ENCODE assay signal across 11 cellular contexts in the genomic region with DNA sequence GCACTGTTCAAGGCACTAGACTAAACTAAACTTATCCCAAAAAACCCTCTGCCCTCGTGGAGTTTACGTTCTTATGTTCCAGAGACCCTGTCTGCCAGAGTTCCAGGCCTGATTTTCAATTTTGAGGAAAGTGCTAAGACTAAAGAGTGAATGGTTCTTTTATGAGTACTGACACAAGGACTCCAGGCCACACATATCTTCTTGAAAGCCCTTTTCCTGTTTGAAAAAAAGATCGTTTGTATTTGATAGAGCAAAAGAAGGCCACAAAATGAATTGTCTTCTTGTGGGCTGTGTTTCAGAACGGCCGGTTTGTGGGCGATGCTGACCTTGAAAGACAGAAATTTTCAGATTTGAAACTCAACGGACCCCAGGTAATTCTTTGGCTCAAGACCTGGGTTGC. TPM values are rescaled to one million over a fixed set of nuclear protein-coding genes. Genes with fewer than 3 reads are reported as not detected.
A peak's percentile ranks its signal among the peaks of the same experiment; 100 is the strongest.
DNase-seq lines count a peak whose midpoint lies in the region; ATAC-seq and TF ChIP-seq lines count a peak whose summit lies in the region.
"Had no signal": no experiment of that assay in that cellular context is flagged by ENCODE, and none has a peak within 500 bp of the region (broad histone marks: within the 10 kb centered on the region; RNA-seq: fewer than 3 reads in every experiment).

No MANE protein-coding gene starts in this region.

- no peak for TF ChIP-seq POLR2A in esophagus squamous epithelium (IDR thresholded peaks at IDR 0.05)

- H3K4me3 Mint-ChIP-seq in activated CD4-positive, alpha-beta T cell treated with anti-CD3 and anti-CD28 coated beads for 36 hours: no peak overlapping the region
- no peak overlapping the region for H3K4me3 Mint-ChIP-seq in WTC11
- H3K4me3 Mint-ChIP-seq in stimulated activated naive B cell treated with anti-CD40 and anti-IgM and Interleukin-4, amounts not matched to agents 10 μg/mL and 1 μg/mL and 100 μg/mL, for 72 hours: no peak overlapping the region

- TF ChIP-seq CTCF in WTC11 (IDR thresholded peaks at IDR 0.05) (no peak), esophagus squamous epithelium (IDR thresholded peaks at IDR 0.05) (no peak)

- H3K4me3 ChIP-seq in esophagus squamous epithelium: no peak overlapping the region

- peak overlapping the region; percentile 52 to 92 (median 82) for H3K27ac ChIP-seq in esophagus squamous epithelium
- H3K27ac ChIP-seq: brain microvascular endothelial cell had no signal

- peaks cover 38% of the 10 kb centered on the region for H3K4me1 Mint-ChIP-seq in activated CD4-positive, alpha-beta T cell treated with anti-CD3 and anti-CD28 coated beads for 36 hours
- peaks cover 31% of the 10 kb centered on the region for H3K4me1 Mint-ChIP-seq in WTC11
- H3K4me1 Mint-ChIP-seq in stimulated activated naive B cell treated with anti-CD40 and anti-IgM and Interleukin-4, amounts not matched to agents 10 μg/mL and 1 μg/mL and 100 μg/mL, for 72 hours: peaks cover 32 to 65% of the 10 kb centered on the region in 2 donors

- no peak for ATAC-seq in activated CD4-positive, alpha-beta T cell treated with anti-CD3 and anti-CD28 coated beads for 36 hours
- no peak for ATAC-seq in WTC11
- ATAC-seq in stimulated activated naive B cell treated with anti-CD40 and anti-IgM and Interleukin-4, amounts not matched to agents 10 μg/mL and 1 μg/mL and 100 μg/mL, for 72 hours (replicated peaks): no peak
- no peak for ATAC-seq in GM19351 (IDR thresholded peaks at IDR 0.05; ENCODE audit: unreplicated experiment)

- peaks cover 21 to 96% (median 55%) of the 10 kb centered on the region in 3 donors for H3K4me1 ChIP-seq in esophagus squamous epithelium

- H3K27me3 Mint-ChIP-seq in activated CD4-positive, alpha-beta T cell treated with anti-CD3 and anti-CD28 coated beads for 36 hours: no peaks in the 10 kb centered on the region
- no peaks in the 10 kb centered on the region for H3K27me3 Mint-ChIP-seq in WTC11 (ENCODE audit: low read depth)
- H3K27me3 Mint-ChIP-seq in stimulated activated naive B cell treated with anti-CD40 and anti-IgM and Interleukin-4, amounts not matched to agents 10 μg/mL and 1 μg/mL and 100 μg/mL, for 72 hours: no peaks in the 10 kb centered on the region

- POLR2A ChIA-PET in activated CD4-positive, alpha-beta T cell treated with anti-CD3 and anti-CD28 coated beads for 36 hours (lab: Charles Lee): no interaction called here
- POLR2A ChIA-PET in WTC11 (lab: Charles Lee): no interaction called here

- no peaks in the 10 kb centered on the region for H3K9me3 Mint-ChIP-seq in activated CD4-positive, alpha-beta T cell treated with anti-CD3 and anti-CD28 coated beads for 36 hours (ENCODE audit: low read depth)
- no peaks in the 10 kb centered on the region for H3K9me3 Mint-ChIP-seq in WTC11
- peaks cover 0 to 2% of the 10 kb centered on the region in 2 donors for H3K9me3 Mint-ChIP-seq in stimulated activated naive B cell treated with anti-CD40 and anti-IgM and Interleukin-4, amounts not matched to agents 10 μg/mL and 1 μg/mL and 100 μg/mL, for 72 hours

- peaks cover 8% of the 10 kb centered on the region for H3K36me3 Mint-ChIP-seq in activated CD4-positive, alpha-beta T cell treated with anti-CD3 and anti-CD28 coated beads for 36 hours (ENCODE audit: low read depth)
- H3K36me3 Mint-ChIP-seq in WTC11: peaks cover 51% of the 10 kb centered on the region
- peaks cover 33 to 46% of the 10 kb centered on the region in 2 donors for H3K36me3 Mint-ChIP-seq in stimulated activated naive B cell treated with anti-CD40 and anti-IgM and Interleukin-4, amounts not matched to agents 10 μg/mL and 1 μg/mL and 100 μg/mL, for 72 hours

- WGBS in esophagus squamous epithelium, 2 donors: 72 to 75% methylated on average over 7 of the region's 7 CpGs

- peaks cover 9 to 76% (median 17%) of the 10 kb centered on the region in 3 donors for H3K36me3 ChIP-seq in esophagus squamous epithelium

- H3K9me3 ChIP-seq in esophagus squamous epithelium: no peaks in the 10 kb centered on the region

- intact Hi-C loops in activated CD4-positive, alpha-beta T cell treated with anti-CD3 and anti-CD28 coated beads for 36 hours (cut with DNase I, micrococcal nuclease): loop anchor here (2.0 to 10.0 kb wide), 8 partner anchors 31 to 779 kb away; a partner anchor contains a TSS
- intact Hi-C loops in esophagus squamous epithelium (cut with DNase I): no loop called here

- CTCF ChIA-PET in activated CD4-positive, alpha-beta T cell treated with anti-CD3 and anti-CD28 coated beads for 36 hours (lab: Charles Lee): interaction anchor here (1.3 kb wide), 1 partner anchor 448 kb away, joined by 3 read pairs; no protein-coding TSS in a partner anchor
- CTCF ChIA-PET in WTC11 (lab: Charles Lee): no interaction called here

- DNase-seq in activated CD4-positive, alpha-beta T cell treated with anti-CD3 and anti-CD28 coated beads for 36 hours: no peak
- DNase-seq in activated CD4-positive, alpha-beta T cell treated with anti-CD3 and anti-CD28 coated beads, Interleukin-2, amount 50 U/mL, for 4 hours: no peak
- DNase-seq in WTC11 (ENCODE audit: low spot score) (no peak), esophagus squamous epithelium (lab: John Stamatoyannopoulos, UW) (no peak), GM19240 (ENCODE audit: insufficient read length, low spot score) (no peak)
- no peak for DNase-seq in stimulated activated naive B cell treated with anti-CD40 and anti-IgM and Interleukin-4, amounts not matched to agents 10 μg/mL and 1 μg/mL and 100 μg/mL, for 72 hours
- no peak for DNase-seq in stimulated activated CD4-positive, alpha-beta T cell treated with anti-CD3 and anti-CD28 coated beads, Interleukin-4, amount 100 ng/mL, for 24 hours
- DNase-seq: brain microvascular endothelial cell, mesendoderm, NCI-H1436 treated with DMSO at 0.1 percent for 48 hours had no signal

- no peaks in the 10 kb centered on the region for H3K27me3 ChIP-seq in esophagus squamous epithelium
- H3K27me3 ChIP-seq: brain microvascular endothelial cell had no signal

- peak overlapping the region; percentile 76 for H3K27ac Mint-ChIP-seq in activated CD4-positive, alpha-beta T cell treated with anti-CD3 and anti-CD28 coated beads for 36 hours
- H3K27ac Mint-ChIP-seq in WTC11: peak overlapping the region; percentile 94
- peak overlapping the region; percentile 91 for H3K27ac Mint-ChIP-seq in stimulated activated naive B cell treated with anti-CD40 and anti-IgM and Interleukin-4, amounts not matched to agents 10 μg/mL and 1 μg/mL and 100 μg/mL, for 72 hours

TF ChIP-seq in WTC11, 78 proteins besides CTCF, POLR2A, EP300 and RAD21 (continues in another document):
- no peak for TF ChIP-seq ZNF416 (CRISPR knock-in tag; IDR thresholded peaks at IDR 0.05)
- TF ChIP-seq, protein P1, sequence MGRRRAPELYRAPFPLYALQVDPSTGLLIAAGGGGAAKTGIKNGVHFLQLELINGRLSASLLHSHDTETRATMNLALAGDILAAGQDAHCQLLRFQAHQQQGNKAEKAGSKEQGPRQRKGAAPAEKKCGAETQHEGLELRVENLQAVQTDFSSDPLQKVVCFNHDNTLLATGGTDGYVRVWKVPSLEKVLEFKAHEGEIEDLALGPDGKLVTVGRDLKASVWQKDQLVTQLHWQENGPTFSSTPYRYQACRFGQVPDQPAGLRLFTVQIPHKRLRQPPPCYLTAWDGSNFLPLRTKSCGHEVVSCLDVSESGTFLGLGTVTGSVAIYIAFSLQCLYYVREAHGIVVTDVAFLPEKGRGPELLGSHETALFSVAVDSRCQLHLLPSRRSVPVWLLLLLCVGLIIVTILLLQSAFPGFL (CRISPR knock-in tag; IDR thresholded peaks at IDR 0.05; ENCODE audit: borderline replicate concordance): no peak
- TF ChIP-seq, protein P2, sequence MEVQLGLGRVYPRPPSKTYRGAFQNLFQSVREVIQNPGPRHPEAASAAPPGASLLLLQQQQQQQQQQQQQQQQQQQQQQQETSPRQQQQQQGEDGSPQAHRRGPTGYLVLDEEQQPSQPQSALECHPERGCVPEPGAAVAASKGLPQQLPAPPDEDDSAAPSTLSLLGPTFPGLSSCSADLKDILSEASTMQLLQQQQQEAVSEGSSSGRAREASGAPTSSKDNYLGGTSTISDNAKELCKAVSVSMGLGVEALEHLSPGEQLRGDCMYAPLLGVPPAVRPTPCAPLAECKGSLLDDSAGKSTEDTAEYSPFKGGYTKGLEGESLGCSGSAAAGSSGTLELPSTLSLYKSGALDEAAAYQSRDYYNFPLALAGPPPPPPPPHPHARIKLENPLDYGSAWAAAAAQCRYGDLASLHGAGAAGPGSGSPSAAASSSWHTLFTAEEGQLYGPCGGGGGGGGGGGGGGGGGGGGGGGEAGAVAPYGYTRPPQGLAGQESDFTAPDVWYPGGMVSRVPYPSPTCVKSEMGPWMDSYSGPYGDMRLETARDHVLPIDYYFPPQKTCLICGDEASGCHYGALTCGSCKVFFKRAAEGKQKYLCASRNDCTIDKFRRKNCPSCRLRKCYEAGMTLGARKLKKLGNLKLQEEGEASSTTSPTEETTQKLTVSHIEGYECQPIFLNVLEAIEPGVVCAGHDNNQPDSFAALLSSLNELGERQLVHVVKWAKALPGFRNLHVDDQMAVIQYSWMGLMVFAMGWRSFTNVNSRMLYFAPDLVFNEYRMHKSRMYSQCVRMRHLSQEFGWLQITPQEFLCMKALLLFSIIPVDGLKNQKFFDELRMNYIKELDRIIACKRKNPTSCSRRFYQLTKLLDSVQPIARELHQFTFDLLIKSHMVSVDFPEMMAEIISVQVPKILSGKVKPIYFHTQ (CRISPR knock-in tag; IDR thresholded peaks at IDR 0.05): no peak
- no peak for TF ChIP-seq ATF1 (CRISPR knock-in tag; IDR thresholded peaks at IDR 0.05)
- no peak for TF ChIP-seq ZNF263 (CRISPR knock-in tag; IDR thresholded peaks at IDR 0.05; ENCODE audit: low read depth)
- TF ChIP-seq ZBTB21 (CRISPR knock-in tag; IDR thresholded peaks at IDR 0.05; ENCODE audit: borderline replicate concordance): no peak
- TF ChIP-seq SP1 (CRISPR knock-in tag; conservative IDR thresholded peaks at IDR 0.05): no peak
- TF ChIP-seq TEAD4 (CRISPR knock-in tag; IDR thresholded peaks at IDR 0.05): no peak
- TF ChIP-seq HMGA2 (CRISPR knock-in tag; IDR thresholded peaks at IDR 0.05): no peak
- TF ChIP-seq, protein P3, sequence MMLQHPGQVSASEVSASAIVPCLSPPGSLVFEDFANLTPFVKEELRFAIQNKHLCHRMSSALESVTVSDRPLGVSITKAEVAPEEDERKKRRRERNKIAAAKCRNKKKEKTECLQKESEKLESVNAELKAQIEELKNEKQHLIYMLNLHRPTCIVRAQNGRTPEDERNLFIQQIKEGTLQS (CRISPR knock-in tag; conservative IDR thresholded peaks at IDR 0.05): no peak
- no peak for TF ChIP-seq TP53 (CRISPR knock-in tag; IDR thresholded peaks at IDR 0.05)

RNA-seq across cellular contexts. Expression of a gene that starts 32.1 kb away (rescaled TPM):
- total RNA-seq in activated CD4-positive, alpha-beta T cell treated with anti-CD3 and anti-CD28 coated beads for 36 hours: 1 to 10 TPM; 6.7 to 7.4 TPM
- 164 to 165 TPM (median 164 TPM) in 3 replicates for total RNA-seq in WTC11 (2021)
- total RNA-seq in esophagus squamous epithelium: 100 to 1,000 TPM; 230 to 308 (median 271) TPM

RNA-seq across cellular contexts. Expression of a gene that starts 42.1 kb away (rescaled TPM):
- not detected for total RNA-seq in activated CD4-positive, alpha-beta T cell treated with anti-CD3 and anti-CD28 coated beads for 36 hours
- total RNA-seq in WTC11 (2021): 0.09 to 0.14 TPM in 2 of 3 replicates, not detected in the other
- not detected for total RNA-seq in esophagus squamous epithelium

RNA-seq across cellular contexts. Expression of a gene that starts 52.4 kb away (rescaled TPM):
- 100 to 1,000 TPM; 117 to 244 TPM for total RNA-seq in activated CD4-positive, alpha-beta T cell treated with anti-CD3 and anti-CD28 coated beads for 36 hours
- total RNA-seq in WTC11 (2021): 251 to 266 TPM (median 259 TPM) in 3 replicates
- 100 to 1,000 TPM in 2 of 4 donors, 10 to 100 TPM in 2; 75.2 to 166 (median 112) TPM for total RNA-seq in esophagus squamous epithelium

Comparison
In these comparisons a context has a peak if more than half of its experiments do, and no peak if none do; other contexts are left out.
1. RNA of a gene that starts 32.1 kb away (total RNA-seq): 230 to 308 TPM in esophagus squamous epithelium and 164 to 165 TPM in WTC11; 6.7 to 7.4 TPM in activated CD4-positive, alpha-beta T cell treated with anti-CD3 and anti-CD28 coated beads for 36 hours; every median in the first group is over 10 times any median in the second.
2. Peak in every context shown above with its lines, with median percentiles within 50 percentile points of each other: H3K27ac Mint-ChIP-seq.